Comparison of ENCODE assay signal across 14 cellular contexts in genomic region chr14:94412671-94413638, GRCh38. TPM values are rescaled to one million over a fixed set of nuclear protein-coding genes. Genes with fewer than 3 reads are reported as not detected.
DNase-seq lines count a peak whose midpoint lies in the region; ATAC-seq and TF ChIP-seq lines count a peak whose summit lies in the region.
"Had no signal": no experiment of that assay in that cellular context is flagged by ENCODE, and none has a peak within 500 bp of the region (broad histone marks: within the 10 kb centered on the region; RNA-seq: fewer than 3 reads in every experiment).

No MANE protein-coding gene starts in this region.

- peaks cover 23% of the 10 kb centered on the region for H3K9me3 Mint-ChIP-seq in activated CD4-positive, alpha-beta T cell treated with anti-CD3 and anti-CD28 coated beads for 36 hours (ENCODE audit: low read depth)
- H3K9me3 Mint-ChIP-seq in activated CD4-positive, alpha-beta T cell treated with anti-CD3 and anti-CD28 coated beads, Interleukin-2, amount 10 ng/mL, durations not matched to agents 24 days and 14 days: peaks cover 5% of the 10 kb centered on the region
- H3K9me3 Mint-ChIP-seq in activated T-cell treated with anti-CD3 and anti-CD28 coated beads, Interleukin-2, amount 50 U/mL, for 72 hours: peaks cover 12 to 21% of the 10 kb centered on the region in 2 donors

- peaks cover 9% of the 10 kb centered on the region for H3K36me3 Mint-ChIP-seq in activated CD4-positive, alpha-beta T cell treated with anti-CD3 and anti-CD28 coated beads for 36 hours (ENCODE audit: low read depth)
- H3K36me3 Mint-ChIP-seq in activated CD4-positive, alpha-beta T cell treated with anti-CD3 and anti-CD28 coated beads, Interleukin-2, amount 10 ng/mL, durations not matched to agents 24 days and 14 days (ENCODE audit: low read depth): no peaks in the 10 kb centered on the region
- peaks cover 7 to 14% of the 10 kb centered on the region in 2 donors for H3K36me3 Mint-ChIP-seq in activated T-cell treated with anti-CD3 and anti-CD28 coated beads, Interleukin-2, amount 50 U/mL, for 72 hours (ENCODE audit: insufficient read depth in 2 of 2)

- TF ChIP-seq CTCF in foreskin fibroblast (IDR thresholded peaks at IDR 0.05; ENCODE audit: low read depth, low read length) (peak; percentile 25), upper lobe of left lung (IDR thresholded peaks at IDR 0.05) (peak in 3 of 6 experiments; percentile 22 to 36 (median 34)), spleen (IDR thresholded peaks at IDR 0.05 in 8 of 11, conservative IDR thresholded peaks at IDR 0.05 in 3 of 11) (peak in 3 of 11 experiments; percentile 12 to 33 (median 25))

- 58 to 65% methylated on average over 8 of the region's 8 CpGs for WGBS in upper lobe of left lung, 2 donors
- WGBS in spleen, 5 donors: 66 to 75% (median 69%) methylated on average over 8 of the region's 8 CpGs

- H3K27ac ChIP-seq in upper lobe of left lung: peak overlapping the region in 1 of 4 donors; percentile 21
- H3K27ac ChIP-seq in spleen: no peak overlapping the region

- peaks cover 5% of the 10 kb centered on the region for H3K4me1 Mint-ChIP-seq in activated CD4-positive, alpha-beta T cell treated with anti-CD3 and anti-CD28 coated beads for 36 hours
- no peaks in the 10 kb centered on the region for H3K4me1 Mint-ChIP-seq in activated CD4-positive, alpha-beta T cell treated with anti-CD3 and anti-CD28 coated beads, Interleukin-2, amount 10 ng/mL, durations not matched to agents 24 days and 14 days
- no peaks in the 10 kb centered on the region for H3K4me1 Mint-ChIP-seq in activated T-cell treated with anti-CD3 and anti-CD28 coated beads, Interleukin-2, amount 50 U/mL, for 72 hours (ENCODE audit: low read depth)
- H3K4me1 Mint-ChIP-seq: activated B cell treated with CpG ODN at 0.5 μM for 24 hours had no signal

- intact Hi-C loops in activated CD4-positive, alpha-beta T cell treated with anti-CD3 and anti-CD28 coated beads for 36 hours (cut with DNase I, micrococcal nuclease): loop anchor here in 1 of 2 experiments (5.0 kb wide), 1 partner anchor 56 kb away; no protein-coding TSS in a partner anchor
- intact Hi-C loops in activated CD4-positive, alpha-beta T cell treated with anti-CD3 and anti-CD28 coated beads, Interleukin-2, amount 10 ng/mL, durations not matched to agents 24 days and 14 days (cut with micrococcal nuclease): no loop called here
- intact Hi-C loops in spleen (cut with DNase I; ENCODE audit: low total_unique reads): no loop called here

- H3K9me3 ChIP-seq in upper lobe of left lung (peaks cover 0 to 4% (median 0%) of the 10 kb centered on the region in 4 donors), spleen (peaks cover 0 to 28% (median 12%) of the 10 kb centered on the region in 8 donors)

- no peak overlapping the region for H3K27ac Mint-ChIP-seq in activated CD4-positive, alpha-beta T cell treated with anti-CD3 and anti-CD28 coated beads for 36 hours
- H3K27ac Mint-ChIP-seq in activated CD4-positive, alpha-beta T cell treated with anti-CD3 and anti-CD28 coated beads, Interleukin-2, amount 10 ng/mL, durations not matched to agents 24 days and 14 days: no peak overlapping the region
- no peak overlapping the region for H3K27ac Mint-ChIP-seq in activated T-cell treated with anti-CD3 and anti-CD28 coated beads, Interleukin-2, amount 50 U/mL, for 72 hours
- H3K27ac Mint-ChIP-seq: activated B cell treated with CpG ODN at 0.5 μM for 24 hours; activated naive CD4-positive, alpha-beta T cell treated with anti-CD3 and anti-CD28 coated beads for 36 hours had no signal

- TF ChIP-seq EP300 in upper lobe of left lung (IDR thresholded peaks at IDR 0.05): no peak

- H3K27me3 ChIP-seq in upper lobe of left lung (no peaks in the 10 kb centered on the region), spleen (replicated peaks in 1 of 7) (peaks cover 0 to 5% (median 0%) of the 10 kb centered on the region in 7 donors)

- CTCF ChIA-PET in activated CD4-positive, alpha-beta T cell treated with anti-CD3 and anti-CD28 coated beads for 36 hours (lab: Charles Lee): interaction anchor here (0.6 to 1.0 kb wide), 5 partner anchors 10 to 697 kb away, joined by 3 to 4 read pairs (median 3); no protein-coding TSS in a partner anchor

- DNase-seq in activated CD4-positive, alpha-beta T cell treated with anti-CD3 and anti-CD28 coated beads for 36 hours: peak; percentile 35
- no peak for DNase-seq in activated CD4-positive, alpha-beta T cell treated with anti-CD3 and anti-CD28 coated beads, Interleukin-2, amount 10 ng/mL, durations not matched to agents 24 days and 14 days
- peak; percentile 39 for DNase-seq in SK-MEL-5 (ENCODE audit: low read depth, low spot score)
- no peak for DNase-seq in foreskin fibroblast
- DNase-seq in upper lobe of left lung: peak in 1 of 2 donors; percentile 57
- DNase-seq in activated T-cell treated with anti-CD3 and anti-CD28 coated beads, Interleukin-2, amount 50 U/mL, for 72 hours: no peak
- no peak for DNase-seq in NCI-H2196 treated with DMSO at 0.1 percent for 48 hours (lab: John Stamatoyannopoulos, UW; ENCODE audit: unreplicated experiment)
- no peak for DNase-seq in spleen
- DNase-seq: activated B cell treated with CpG ODN at 0.5 μM for 24 hours; activated naive CD4-positive, alpha-beta T cell treated with anti-CD3 and anti-CD28 coated beads for 36 hours; kidney glomerular epithelial cell; NCI-H1048 had no signal

- peaks cover 3% of the 10 kb centered on the region for H3K27me3 Mint-ChIP-seq in activated CD4-positive, alpha-beta T cell treated with anti-CD3 and anti-CD28 coated beads for 36 hours
- H3K27me3 Mint-ChIP-seq in activated CD4-positive, alpha-beta T cell treated with anti-CD3 and anti-CD28 coated beads, Interleukin-2, amount 10 ng/mL, durations not matched to agents 24 days and 14 days: peaks cover 13% of the 10 kb centered on the region
- H3K27me3 Mint-ChIP-seq in activated T-cell treated with anti-CD3 and anti-CD28 coated beads, Interleukin-2, amount 50 U/mL, for 72 hours (ENCODE audit: low read depth): peaks cover 13% of the 10 kb centered on the region

- TF ChIP-seq POLR2A in upper lobe of left lung (IDR thresholded peaks at IDR 0.05): no peak
- no peak for TF ChIP-seq POLR2A in spleen (IDR thresholded peaks at IDR 0.05)

- POLR2A ChIA-PET in activated CD4-positive, alpha-beta T cell treated with anti-CD3 and anti-CD28 coated beads for 36 hours (lab: Charles Lee): interaction anchor here (0.6 to 1.0 kb wide), 2 partner anchors 30 to 67 kb away, joined by 4 read pairs; no protein-coding TSS in a partner anchor

- H3K4me1 ChIP-seq in upper lobe of left lung: peaks cover 0 to 13% (median 3%) of the 10 kb centered on the region in 4 donors
- H3K4me1 ChIP-seq in spleen: peaks cover 0 to 4% (median 0%) of the 10 kb centered on the region in 6 donors

- H3K4me3 Mint-ChIP-seq in activated CD4-positive, alpha-beta T cell treated with anti-CD3 and anti-CD28 coated beads for 36 hours: no peak overlapping the region
- no peak overlapping the region for H3K4me3 Mint-ChIP-seq in activated CD4-positive, alpha-beta T cell treated with anti-CD3 and anti-CD28 coated beads, Interleukin-2, amount 10 ng/mL, durations not matched to agents 24 days and 14 days
- H3K4me3 Mint-ChIP-seq in activated T-cell treated with anti-CD3 and anti-CD28 coated beads, Interleukin-2, amount 50 U/mL, for 72 hours: no peak overlapping the region
- H3K4me3 Mint-ChIP-seq: activated B cell treated with CpG ODN at 0.5 μM for 24 hours; activated naive CD4-positive, alpha-beta T cell treated with anti-CD3 and anti-CD28 coated beads for 36 hours had no signal

- peak; percentile 51 for ATAC-seq in activated CD4-positive, alpha-beta T cell treated with anti-CD3 and anti-CD28 coated beads for 36 hours
- peak; percentile 52 to 61 for ATAC-seq in upper lobe of left lung (ENCODE audit: low FRiP score in 2 of 2)
- no peak for ATAC-seq in activated T-cell treated with anti-CD3 and anti-CD28 coated beads, Interleukin-2, amount 50 U/mL, for 72 hours (replicated peaks in 1 of 2)

- no peaks in the 10 kb centered on the region for H3K36me3 ChIP-seq in upper lobe of left lung
- no peaks in the 10 kb centered on the region for H3K36me3 ChIP-seq in spleen

- H3K4me3 ChIP-seq in foreskin fibroblast (ENCODE audit: low read depth in 1 of 2, low read length in 2 of 2) (no peak overlapping the region), upper lobe of left lung (no peak overlapping the region), spleen (no peak overlapping the region)

- in situ Hi-C loops in SK-MEL-5 (cut with HindIII; ENCODE audit: low pct_unique_long_range_greater_than_20kb, low sequenced_read_pairs): no loop called here

RNA-seq across cellular contexts. Expression of gene SERPINA1, which starts 24.6 kb away (rescaled TPM):
- 100 to 1,000 TPM; 102 to 140 TPM for total RNA-seq in activated CD4-positive, alpha-beta T cell treated with anti-CD3 and anti-CD28 coated beads for 36 hours
- total RNA-seq in activated CD4-positive, alpha-beta T cell treated with anti-CD3 and anti-CD28 coated beads, Interleukin-2, amount 10 ng/mL, durations not matched to agents 24 days and 14 days: 0.59 and 0.96 TPM in 2 replicates
- 0.92 and 1.7 TPM in 2 replicates for total RNA-seq in SK-MEL-5 (2014; rRNA removed; shearing (Covaris generic))
- 1.2 and 1.4 TPM in 2 replicates for polyA plus RNA-seq in SK-MEL-5 (2015; cell fraction: cytosol; rRNA removed)
- polyA plus RNA-seq in SK-MEL-5 (2015; cell fraction: nucleus; rRNA removed): 0.18 and 2.5 TPM in 2 replicates
- total RNA-seq in upper lobe of left lung (1,000 to 10,000 TPM in 1 of 6 donors, 100 to 1,000 TPM in 5; 205 to 1,050 (median 637) TPM), spleen (100 to 1,000 TPM; 167 to 701 (median 241) TPM)
- total RNA-seq in activated T-cell treated with anti-CD3 and anti-CD28 coated beads, Interleukin-2, amount 50 U/mL, for 72 hours: 10 to 100 TPM; 20.3 to 68.9 TPM
- polyA plus RNA-seq in spleen: 10 to 100 TPM; 28.4 to 60.7 (median 43.8) TPM
- total RNA-seq: pulmonary artery endothelial cell had no signal

RNA-seq across cellular contexts. Expression of gene SERPINA11, which starts 39.6 kb away (rescaled TPM):
- total RNA-seq in activated CD4-positive, alpha-beta T cell treated with anti-CD3 and anti-CD28 coated beads for 36 hours: not detected
- not detected in 2 replicates for total RNA-seq in activated CD4-positive, alpha-beta T cell treated with anti-CD3 and anti-CD28 coated beads, Interleukin-2, amount 10 ng/mL, durations not matched to agents 24 days and 14 days
- total RNA-seq in SK-MEL-5 (2014; rRNA removed; shearing (Covaris generic)): not detected in 2 replicates
- not detected in 2 replicates for polyA plus RNA-seq in SK-MEL-5 (2015; cell fraction: cytosol; rRNA removed)
- not detected in 2 replicates for polyA plus RNA-seq in SK-MEL-5 (2015; cell fraction: nucleus; rRNA removed)
- total RNA-seq in upper lobe of left lung (not detected), spleen (not detected)
- total RNA-seq in activated T-cell treated with anti-CD3 and anti-CD28 coated beads, Interleukin-2, amount 50 U/mL, for 72 hours: not detected
- polyA plus RNA-seq in spleen: not detected
- total RNA-seq: activated B cell treated with CpG ODN at 0.5 μM for 24 hours; activated naive CD4-positive, alpha-beta T cell treated with anti-CD3 and anti-CD28 coated beads for 36 hours; pulmonary artery endothelial cell; ureter had no signal

RNA-seq across cellular contexts. Expression of gene SERPINA2, which starts 46.5 kb away (rescaled TPM):
- not detected for total RNA-seq in activated CD4-positive, alpha-beta T cell treated with anti-CD3 and anti-CD28 coated beads for 36 hours
- not detected in 2 replicates for total RNA-seq in activated CD4-positive, alpha-beta T cell treated with anti-CD3 and anti-CD28 coated beads, Interleukin-2, amount 10 ng/mL, durations not matched to agents 24 days and 14 days
- not detected in 2 replicates for total RNA-seq in SK-MEL-5 (2014; rRNA removed; shearing (Covaris generic))
- not detected in 2 replicates for polyA plus RNA-seq in SK-MEL-5 (2015; cell fraction: cytosol; rRNA removed)
- polyA plus RNA-seq in SK-MEL-5 (2015; cell fraction: nucleus; rRNA removed): not detected in 2 replicates
- total RNA-seq in upper lobe of left lung (not detected), spleen (not detected)
- total RNA-seq in activated T-cell treated with anti-CD3 and anti-CD28 coated beads, Interleukin-2, amount 50 U/mL, for 72 hours: not detected
- polyA plus RNA-seq in spleen: not detected
- total RNA-seq: activated B cell treated with CpG ODN at 0.5 μM for 24 hours; activated naive CD4-positive, alpha-beta T cell treated with anti-CD3 and anti-CD28 coated beads for 36 hours; pulmonary artery endothelial cell; ureter had no signal

Comparison
In these comparisons a context has a peak if more than half of its experiments do, and no peak if none do; other contexts are left out.
1. DNase-seq: peak in activated CD4-positive, alpha-beta T cell treated with anti-CD3 and anti-CD28 coated beads for 36 hours (single experiment) and SK-MEL-5 (single experiment); none in activated CD4-positive, alpha-beta T cell treated with anti-CD3 and anti-CD28 coated beads, Interleukin-2, amount 10 ng/mL, durations not matched to agents 24 days and 14 days (single experiment), foreskin fibroblast (0 of 2), activated T-cell treated with anti-CD3 and anti-CD28 coated beads, Interleukin-2, amount 50 U/mL, for 72 hours (0 of 2), NCI-H2196 treated with DMSO at 0.1 percent for 48 hours (single experiment) and spleen (single experiment).
2. ATAC-seq: peak in activated CD4-positive, alpha-beta T cell treated with anti-CD3 and anti-CD28 coated beads for 36 hours (single experiment) and upper lobe of left lung (2 of 2); none in activated T-cell treated with anti-CD3 and anti-CD28 coated beads, Interleukin-2, amount 50 U/mL, for 72 hours (0 of 2).